Comparison of ENCODE assay signal across 8 cellular contexts in genomic region chr2:161946489-161947107, GRCh38.
DNase-seq lines count a peak whose midpoint lies in the region; ATAC-seq and TF ChIP-seq lines count a peak whose summit lies in the region.

No MANE protein-coding gene starts in this region.

- H3K27me3 Mint-ChIP-seq in osteocyte (ENCODE audit: unreplicated experiment), result peaks cover 54% of the 10 kb centered on the region

- TF ChIP-seq CTCF in AG09319 (IDR thresholded peaks at IDR 0.05; ENCODE audit: low read depth, low read length) (peak; percentile 54), GM12873 (IDR thresholded peaks at IDR 0.05; ENCODE audit: insufficient read depth, low read depth, low read length, missing control alignments) (peak; percentile 38), dorsolateral prefrontal cortex (IDR thresholded peaks at IDR 0.05 in 54 of 56, conservative IDR thresholded peaks at IDR 0.05 in 2 of 56; ENCODE audit: low read depth in 1 of 56, partially characterized antibody in 56 of 56) (peak; percentile 30 to 81 (median 67)), osteocyte (IDR thresholded peaks at IDR 0.05) (peak; percentile 68)

- H3K4me3 Mint-ChIP-seq in osteocyte (ENCODE audit: unreplicated experiment), result no peak overlapping the region

- no peaks in the 10 kb centered on the region for H3K36me3 Mint-ChIP-seq in osteocyte (ENCODE audit: unreplicated experiment)

- H3K27me3 ChIP-seq in dorsolateral prefrontal cortex, result no peaks in the 10 kb centered on the region

- H3K27ac Mint-ChIP-seq in osteocyte (ENCODE audit: unreplicated experiment), result no peak overlapping the region

- peak overlapping the region in 23 of 59 donors; percentile 1 to 77 (median 37) for H3K27ac ChIP-seq in dorsolateral prefrontal cortex

- H3K9me3 Mint-ChIP-seq in osteocyte (ENCODE audit: unreplicated experiment), result no peaks in the 10 kb centered on the region

- H3K4me1 Mint-ChIP-seq in osteocyte (ENCODE audit: unreplicated experiment), result no peaks in the 10 kb centered on the region

- DNase-seq in AG09319 (ENCODE audit: extremely low read depth, low read depth), result peak; percentile 3
- DNase-seq in NCI-H774 (lab: John Stamatoyannopoulos, UW), result peak; percentile 19
- DNase-seq in dorsolateral prefrontal cortex, result no peak
- DNase-seq in osteocyte (ENCODE audit: extremely low spot score, unreplicated experiment), result no peak
- DNase-seq in NCI-H128 (lab: John Stamatoyannopoulos, UW; ENCODE audit: unreplicated experiment), result no peak
- DNase-seq in sciatic nerve (ENCODE audit: low spot score), result no peak

- no peak overlapping the region for H3K4me3 ChIP-seq in dorsolateral prefrontal cortex

- no peak for ATAC-seq in HG02623 (IDR thresholded peaks at IDR 0.05; ENCODE audit: unreplicated experiment)
- ATAC-seq in sciatic nerve, result no peak

- intact Hi-C loops in dorsolateral prefrontal cortex (cut with DNase I), result loop anchor here in 1 of 2 donors (5.0 kb wide), 1 partner anchor 359 kb away; no protein-coding TSS in a partner anchor
- intact Hi-C loops in sciatic nerve (cut with DNase I), result no loop called here

Comparison
In these comparisons a context has a peak if more than half of its experiments do, and no peak if none do; other contexts are left out.
1. DNase-seq: peak in AG09319 (single experiment) and NCI-H774 (single experiment); none in dorsolateral prefrontal cortex (0 of 10), osteocyte (single experiment), NCI-H128 (single experiment) and sciatic nerve (single experiment).
2. Peak in every context shown above with its lines, with median percentiles within 50 percentile points of each other: CTCF ChIP-seq.